ENCODE assay signal across 22 cellular contexts in the genomic region with DNA sequence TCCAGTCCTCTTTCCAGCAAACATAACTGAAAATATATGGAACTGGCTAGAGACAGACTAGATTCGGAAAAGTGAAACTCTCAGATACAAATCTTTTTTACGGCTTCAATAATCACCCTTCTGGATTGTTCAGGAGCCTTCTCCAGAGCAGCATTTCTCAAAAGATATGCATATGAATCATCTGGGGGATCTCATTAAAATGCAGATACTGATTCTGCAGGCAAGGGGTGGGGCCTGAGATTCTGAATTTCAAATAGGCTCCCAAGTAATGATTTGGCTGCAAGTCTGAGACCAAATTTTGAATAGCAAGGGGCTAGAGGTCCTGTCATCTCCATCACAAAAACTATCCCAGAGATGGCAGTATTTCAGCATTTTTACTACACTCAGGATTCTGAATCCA.
DNase-seq lines count a peak whose midpoint lies in the region; ATAC-seq and TF ChIP-seq lines count a peak whose summit lies in the region.
"Had no signal": no experiment of that assay in that cellular context is flagged by ENCODE, and none has a peak within 500 bp of the region (broad histone marks: within the 10 kb centered on the region; RNA-seq: fewer than 3 reads in every experiment).

No MANE protein-coding gene starts in this region.

- no TSS peak for BruUV-seq in A673 (replicated peaks; lab: Mats Ljungman, UMichigan)

- H3K4me1 Mint-ChIP-seq in GM23338, result peaks cover 52% of the 10 kb centered on the region
- H3K4me1 Mint-ChIP-seq: activated CD4-positive, alpha-beta T cell treated with anti-CD3 and anti-CD28 coated beads for 36 hours had no signal

- peak overlapping the region; percentile 62 for H3K27ac Mint-ChIP-seq in GM23338
- H3K27ac Mint-ChIP-seq in activated naive CD4-positive, alpha-beta T cell treated with anti-CD3 and anti-CD28 coated beads, Interleukin-2, amount 50 U/mL, for 72 hours, result no peak overlapping the region
- H3K27ac Mint-ChIP-seq: activated CD4-positive, alpha-beta T cell treated with anti-CD3 and anti-CD28 coated beads for 36 hours; T-helper 1 cell treated with Interleukin-12 subunit alpha and Interleukin-12 subunit beta and Interleukin-4 antibody, amounts not matched to agents 30 μg/mL and 1 μg/mL, for 36 hours had no signal

- no peak for TF ChIP-seq CTCF in A673 (conservative IDR thresholded peaks at IDR 0.05; ENCODE audit: low read depth, low read length)
- TF ChIP-seq CTCF in GM23338 (conservative IDR thresholded peaks at IDR 0.05; ENCODE audit: low read depth in 2 of 2), result peak in 1 of 2 experiments; percentile 34; a peak in 1 of 4 replicates
- no peak for TF ChIP-seq CTCF in ovary (IDR thresholded peaks at IDR 0.05)

- H3F3A ChIP-seq in GM23338 (replicated peaks; ENCODE audit: low read depth), result peaks cover 13% of the 10 kb centered on the region

- intact Hi-C loops in A673 (cut with micrococcal nuclease; ENCODE audit: unreplicated experiment), result no loop called here
- intact Hi-C loops in ovary (cut with DNase I), result no loop called here

- H3K9ac ChIP-seq in adipocyte (ENCODE audit: low read length) (no peak overlapping the region), iPS-18a (ENCODE audit: low read length) (no peak overlapping the region)

- no peak overlapping the region for H3K27ac ChIP-seq in A673 (ENCODE audit: low read depth, low read length, poor library complexity, severe bottlenecking)
- peak overlapping the region; percentile 27; the same call in 1 of the 2 replicates for H3K27ac ChIP-seq in GM23338 (ENCODE audit: low read depth)
- no peak overlapping the region for H3K27ac ChIP-seq in iPS-18a (ENCODE audit: low read length)
- no peak overlapping the region for H3K27ac ChIP-seq in ovary
- H3K27ac ChIP-seq: breast epithelium, esophagus squamous epithelium, Peyer's patch, SJSA1, suprapubic skin, uterus had no signal

- no peak; the same call in 2 of the 3 replicates for ATAC-seq in GM23338
- ATAC-seq in GM18505 (IDR thresholded peaks at IDR 0.05; ENCODE audit: unreplicated experiment), result no peak
- ATAC-seq in activated naive CD4-positive, alpha-beta T cell treated with anti-CD3 and anti-CD28 coated beads, Interleukin-2, amount 50 U/mL, for 72 hours, result no peak
- ATAC-seq: activated CD4-positive, alpha-beta T cell treated with anti-CD3 and anti-CD28 coated beads for 36 hours had no signal

- CTCF ChIA-PET in A673 (lab: Charles Lee), result no interaction called here

- TF ChIP-seq POLR2A in ovary (IDR thresholded peaks at IDR 0.05) (no peak), GM18505 (IDR thresholded peaks at IDR 0.05; ENCODE audit: borderline replicate concordance, extremely low read depth, insufficient read depth, insufficient read length) (no peak)

- peak; percentile 2 for DNase-seq in A673 (ENCODE audit: low spot score)
- DNase-seq in GM23338 (ENCODE audit: low spot score), result peak; percentile 25
- DNase-seq in adipocyte (ENCODE audit: low read depth), result peak; percentile 14
- DNase-seq in ovary, result no peak
- no peak for DNase-seq in activated naive CD4-positive, alpha-beta T cell treated with anti-CD3 and anti-CD28 coated beads, Interleukin-2, amount 50 U/mL, for 72 hours (ENCODE audit: low spot score in 2 of 2)
- DNase-seq in inferior parietal cortex (ENCODE audit: extremely low spot score), result no peak
- DNase-seq: activated CD4-positive, alpha-beta T cell treated with anti-CD3 and anti-CD28 coated beads for 36 hours; activated gamma-delta T cell; activated T-cell treated with anti-CD3 and anti-CD28 coated beads, Interleukin-2, amount 50 U/mL, for 1 hour; cortex of kidney; esophagus squamous epithelium; KBM-7; MM.1S; NCI-H1417 treated with DMSO at 0.1 percent for 48 hours; Peyer's patch; uterus had no signal

- H3K4me3 ChIP-seq in A673 (ENCODE audit: low read depth, low read length, poor library complexity, severe bottlenecking), result no peak overlapping the region
- H3K4me3 ChIP-seq in GM23338, result peak overlapping the region; percentile 14; the same call in 1 of the 2 replicates
- no peak overlapping the region for H3K4me3 ChIP-seq in adipocyte (ENCODE audit: low read length)
- H3K4me3 ChIP-seq in iPS-18a (ENCODE audit: low read length), result peak overlapping the region; percentile 27
- no peak overlapping the region for H3K4me3 ChIP-seq in ovary
- H3K4me3 ChIP-seq: breast epithelium, esophagus squamous epithelium, Peyer's patch, SJSA1, suprapubic skin, uterus had no signal

- no peaks in the 10 kb centered on the region for H3K9me2 ChIP-seq in GM23338 (ENCODE audit: insufficient read depth)

- no peaks in the 10 kb centered on the region for H3K79me2 ChIP-seq in GM23338 (replicated peaks; ENCODE audit: insufficient read depth)

- H3K36me3 Mint-ChIP-seq in GM23338 (ENCODE audit: low read depth), result no peaks in the 10 kb centered on the region
- peaks cover 0 to 5% of the 10 kb centered on the region in 2 donors for H3K36me3 Mint-ChIP-seq in activated naive CD4-positive, alpha-beta T cell treated with anti-CD3 and anti-CD28 coated beads, Interleukin-2, amount 50 U/mL, for 72 hours

- H3K36me3 ChIP-seq in A673 (ENCODE audit: insufficient read depth, low read length, poor library complexity, severe bottlenecking) (no peaks in the 10 kb centered on the region), GM23338 (ENCODE audit: insufficient read depth) (no peaks in the 10 kb centered on the region), adipocyte (ENCODE audit: control insufficient read depth, insufficient read depth, low read length, severe bottlenecking) (no peaks in the 10 kb centered on the region), iPS-18a (ENCODE audit: control insufficient read depth, low read depth, low read length) (no peaks in the 10 kb centered on the region), ovary (no peaks in the 10 kb centered on the region)
- H3K36me3 ChIP-seq: breast epithelium, esophagus squamous epithelium, Peyer's patch, SJSA1, suprapubic skin, uterus had no signal

- no peaks in the 10 kb centered on the region for H3K4me1 ChIP-seq in A673 (ENCODE audit: insufficient read depth, low read length, poor library complexity, severe bottlenecking)
- peaks cover 57% of the 10 kb centered on the region for H3K4me1 ChIP-seq in GM23338 (ENCODE audit: insufficient read depth)
- H3K4me1 ChIP-seq in adipocyte (ENCODE audit: control insufficient read depth, insufficient read depth, low read length), result peaks cover 15% of the 10 kb centered on the region
- H3K4me1 ChIP-seq in iPS-18a (ENCODE audit: control insufficient read depth, low read depth, low read length), result peaks cover 42% of the 10 kb centered on the region
- H3K4me1 ChIP-seq in ovary (ENCODE audit: insufficient read depth), result no peaks in the 10 kb centered on the region
- H3K4me1 ChIP-seq: breast epithelium, Peyer's patch, SJSA1, uterus had no signal

- H3K4me3 Mint-ChIP-seq in GM23338, result peak overlapping the region; percentile 15; the same call in 1 of the 3 replicates
- H3K4me3 Mint-ChIP-seq: activated CD4-positive, alpha-beta T cell treated with anti-CD3 and anti-CD28 coated beads for 36 hours; T-helper 1 cell treated with Interleukin-12 subunit alpha and Interleukin-12 subunit beta and Interleukin-4 antibody, amounts not matched to agents 30 μg/mL and 1 μg/mL, for 36 hours had no signal

- peaks cover 4% of the 10 kb centered on the region for H3K27me3 Mint-ChIP-seq in GM23338 (ENCODE audit: insufficient read depth, low read depth, poor library complexity)
- H3K27me3 Mint-ChIP-seq: activated CD4-positive, alpha-beta T cell treated with anti-CD3 and anti-CD28 coated beads for 36 hours had no signal

- TF ChIP-seq EP300 in ovary (IDR thresholded peaks at IDR 0.05), result no peak

- no peaks in the 10 kb centered on the region for H3K9me3 Mint-ChIP-seq in GM23338
- H3K9me3 Mint-ChIP-seq in activated naive CD4-positive, alpha-beta T cell treated with anti-CD3 and anti-CD28 coated beads, Interleukin-2, amount 50 U/mL, for 72 hours, result peaks cover 0 to 3% of the 10 kb centered on the region in 2 donors
- H3K9me3 Mint-ChIP-seq: T-helper 1 cell treated with Interleukin-12 subunit alpha and Interleukin-12 subunit beta and Interleukin-4 antibody, amounts not matched to agents 30 μg/mL and 1 μg/mL, for 36 hours had no signal

- H4K20me1 ChIP-seq in GM23338 (replicated peaks; ENCODE audit: insufficient read depth), result no peaks in the 10 kb centered on the region

- POLR2A ChIA-PET in A673 (lab: Charles Lee; ENCODE audit: low non-redundant PET), result no interaction called here

- 30 to 46% (median 38%) methylated on average over 2 of the region's 2 CpGs for WGBS in ovary, 3 donors

- H2AFZ ChIP-seq in GM23338, result no peak overlapping the region

- peak overlapping the region; percentile 56 for H3K4me2 ChIP-seq in GM23338

- H3K9me3 ChIP-seq in A673 (ENCODE audit: low read depth, low read length, poor library complexity, severe bottlenecking) (no peaks in the 10 kb centered on the region), adipocyte (ENCODE audit: control insufficient read depth, low read length) (no peaks in the 10 kb centered on the region), iPS-18a (ENCODE audit: control insufficient read depth, low read depth, low read length) (no peaks in the 10 kb centered on the region), ovary (no peaks in the 10 kb centered on the region)
- H3K9me3 ChIP-seq: breast epithelium, esophagus squamous epithelium, Peyer's patch, SJSA1, suprapubic skin, uterus had no signal

- H3K27me3 ChIP-seq in A673 (replicated peaks; ENCODE audit: insufficient read depth, low read depth, low read length, poor library complexity), result no peaks in the 10 kb centered on the region
- H3K27me3 ChIP-seq in GM23338 (ENCODE audit: insufficient read depth), result no peaks in the 10 kb centered on the region
- H3K27me3 ChIP-seq in adipocyte (replicated peaks; ENCODE audit: control insufficient read depth, insufficient read depth, low read length), result no peaks in the 10 kb centered on the region
- H3K27me3 ChIP-seq in iPS-18a (ENCODE audit: control insufficient read depth, insufficient read depth, low read length), result no peaks in the 10 kb centered on the region
- no peaks in the 10 kb centered on the region for H3K27me3 ChIP-seq in ovary
- H3K27me3 ChIP-seq: breast epithelium, esophagus squamous epithelium, Peyer's patch, SJSA1, suprapubic skin, uterus had no signal

TF ChIP-seq in GM23338, 12 proteins besides CTCF, POLR2A, EP300 and RAD21:
- TF ChIP-seq EZH2 (IDR thresholded peaks at IDR 0.05; ENCODE audit: low read depth, unreplicated experiment) (no peak), NANOG (IDR thresholded peaks at IDR 0.05; ENCODE audit: borderline replicate concordance) (peak; percentile 46; the same call in 1 of the 2 replicates)

Comparison
In these comparisons a context has a peak if more than half of its experiments do, and no peak if none do; other contexts are left out.
1. DNase-seq: peak in A673 (single experiment), GM23338 (single experiment) and adipocyte (single experiment); none in ovary (0 of 5), activated naive CD4-positive, alpha-beta T cell treated with anti-CD3 and anti-CD28 coated beads, Interleukin-2, amount 50 U/mL, for 72 hours (0 of 2) and inferior parietal cortex (single experiment).
2. H3K4me3 ChIP-seq: peak in GM23338 (single experiment) and iPS-18a (single experiment); none in A673 (single experiment), adipocyte (single experiment) and ovary (single experiment).